Comparison of ENCODE assay signal across 19 cellular contexts in genomic region chr10:10530313-10530712, GRCh38.
"Had no signal": no experiment of that assay in that cellular context is flagged by ENCODE, and none has a peak within 500 bp of the region (broad histone marks: within the 10 kb centered on the region; RNA-seq: fewer than 3 reads in every experiment).

No MANE protein-coding gene starts in this region.

- DNase-seq: colonic mucosa; cortex of kidney; effector CD8-positive, alpha-beta T cell; effector memory CD8-positive, alpha-beta T cell; endodermal cell; foreskin keratinocyte; heart right ventricle; hippocampal formation; left cardiac atrium; left lung; left ventricle myocardium superior; lower lobe of right lung; mesenchymal stem cell; mucosa of descending colon; naive thymus-derived CD4-positive, alpha-beta T cell had no signal

- H3K4me1 Mint-ChIP-seq: naive thymus-derived CD4-positive, alpha-beta T cell had no signal

- H3K4me1 ChIP-seq: colonic mucosa, heart right ventricle, left lung, lower lobe of right lung had no signal

- H3K4me3 Mint-ChIP-seq: dendritic cell treated with granulocyte-macrophage colony-stimulating factor and Interleukin-4, amounts not matched to agents 40 ng/mL and 50 ng/mL, for 4 days; effector memory CD8-positive, alpha-beta T cell; endodermal cell; mesothelial cell of epicardium; naive thymus-derived CD4-positive, alpha-beta T cell had no signal

- ATAC-seq: effector memory CD8-positive, alpha-beta T cell; foreskin keratinocyte; gastroesophageal sphincter; heart right ventricle; left cardiac atrium; left lung; left ventricle myocardium superior; lower lobe of right lung; mucosa of descending colon; naive thymus-derived CD4-positive, alpha-beta T cell had no signal

- H3K36me3 ChIP-seq: colonic mucosa, esophagus muscularis mucosa, gastroesophageal sphincter, heart right ventricle, left lung, lower lobe of right lung had no signal

- H3K9me3 ChIP-seq: colonic mucosa, esophagus muscularis mucosa, gastroesophageal sphincter, heart right ventricle, left lung, lower lobe of right lung, mucosa of descending colon had no signal

- H3K9me3 Mint-ChIP-seq: dendritic cell treated with granulocyte-macrophage colony-stimulating factor and Interleukin-4, amounts not matched to agents 40 ng/mL and 50 ng/mL, for 4 days; endodermal cell had no signal

- H3K4me3 ChIP-seq: colonic mucosa, esophagus muscularis mucosa, gastroesophageal sphincter, heart right ventricle, left lung, lower lobe of right lung, mucosa of descending colon had no signal

- H3K36me3 Mint-ChIP-seq: naive thymus-derived CD4-positive, alpha-beta T cell had no signal

- H3K27ac Mint-ChIP-seq: dendritic cell treated with granulocyte-macrophage colony-stimulating factor and Interleukin-4, amounts not matched to agents 40 ng/mL and 50 ng/mL, for 4 days; effector memory CD8-positive, alpha-beta T cell; endodermal cell; mesothelial cell of epicardium; naive thymus-derived CD4-positive, alpha-beta T cell had no signal

- H3K27me3 ChIP-seq: colonic mucosa, esophagus muscularis mucosa, foreskin keratinocyte, gastroesophageal sphincter, heart right ventricle, left lung had no signal

- H3K27ac ChIP-seq: colonic mucosa, esophagus muscularis mucosa, foreskin keratinocyte, heart right ventricle, left lung, lower lobe of right lung had no signal
